ENCODE assay signal across 20 cellular contexts in the genomic region with DNA sequence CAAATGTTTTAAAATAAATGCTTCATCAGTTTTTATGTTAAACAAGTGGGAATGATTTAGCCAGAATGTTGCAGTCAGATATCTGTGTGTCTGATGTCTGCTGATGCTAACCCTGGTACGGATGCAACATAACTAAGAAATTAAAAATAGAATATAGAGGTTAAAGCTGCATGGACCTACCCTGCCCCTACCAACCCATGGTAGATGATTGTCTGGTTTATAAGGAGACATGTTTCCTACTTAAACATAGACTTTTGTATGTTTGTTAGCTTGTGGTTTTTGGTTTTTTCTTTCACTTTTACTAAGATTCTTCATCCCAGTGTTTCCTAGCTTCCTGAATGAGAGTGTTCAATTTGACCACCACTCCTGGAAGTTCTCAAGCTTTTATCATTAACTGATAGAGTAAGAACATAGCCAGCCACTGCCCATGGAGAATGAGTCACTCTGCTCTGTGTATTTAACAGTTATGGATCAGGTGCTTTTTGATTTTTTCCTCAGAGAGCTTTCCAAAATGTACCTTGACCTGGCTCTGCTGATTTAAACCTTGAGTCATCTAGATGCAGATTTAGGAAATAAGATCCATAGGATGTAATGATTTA.
A peak's percentile ranks its signal among the peaks of the same experiment; 100 is the strongest.
DNase-seq lines count a peak whose midpoint lies in the region; ATAC-seq, FAIRE-seq and TF ChIP-seq lines count a peak whose summit lies in the region.
"Had no signal": no experiment of that assay in that cellular context is flagged by ENCODE, and none has a peak within 500 bp of the region (broad histone marks: within the 10 kb centered on the region; RNA-seq: fewer than 3 reads in every experiment).

No MANE protein-coding gene starts in this region.

- POLR2A ChIA-PET in activated CD4-positive, alpha-beta memory T cell treated with anti-CD3 and anti-CD28 coated beads for 36 hours (lab: Charles Lee): no interaction called here

- H3K27ac Mint-ChIP-seq in HFFc6: no peak overlapping the region
- H3K27ac Mint-ChIP-seq in activated CD4-positive, alpha-beta memory T cell treated with anti-CD3 and anti-CD28 coated beads for 36 hours: no peak overlapping the region
- H3K27ac Mint-ChIP-seq: CD4-positive, CD25-positive, alpha-beta regulatory T cell; stimulated activated memory B cell treated with anti-CD40 and anti-IgM and Interleukin-4, amounts not matched to agents 10 μg/mL and 1 μg/mL and 100 μg/mL, for 72 hours had no signal

- peaks cover 31% of the 10 kb centered on the region for H3K4me1 Mint-ChIP-seq in HFFc6 (ENCODE audit: low read depth)
- H3K4me1 Mint-ChIP-seq in activated CD4-positive, alpha-beta memory T cell treated with anti-CD3 and anti-CD28 coated beads for 36 hours (ENCODE audit: low read depth): no peaks in the 10 kb centered on the region
- H3K4me1 Mint-ChIP-seq: CD4-positive, CD25-positive, alpha-beta regulatory T cell; stimulated activated memory B cell treated with anti-CD40 and anti-IgM and Interleukin-4, amounts not matched to agents 10 μg/mL and 1 μg/mL and 100 μg/mL, for 72 hours had no signal

- H3K4me3 Mint-ChIP-seq in HFFc6: peak overlapping the region; percentile 23; the same call in 1 of the 2 replicates
- H3K4me3 Mint-ChIP-seq in activated CD4-positive, alpha-beta memory T cell treated with anti-CD3 and anti-CD28 coated beads for 36 hours: no peak overlapping the region
- H3K4me3 Mint-ChIP-seq: CD4-positive, CD25-positive, alpha-beta regulatory T cell; stimulated activated memory B cell treated with anti-CD40 and anti-IgM and Interleukin-4, amounts not matched to agents 10 μg/mL and 1 μg/mL and 100 μg/mL, for 72 hours had no signal

- no peaks in the 10 kb centered on the region for H3K9me3 Mint-ChIP-seq in HFFc6
- H3K9me3 Mint-ChIP-seq in activated CD4-positive, alpha-beta memory T cell treated with anti-CD3 and anti-CD28 coated beads for 36 hours: no peaks in the 10 kb centered on the region
- H3K9me3 Mint-ChIP-seq: CD4-positive, CD25-positive, alpha-beta regulatory T cell; stimulated activated memory B cell treated with anti-CD40 and anti-IgM and Interleukin-4, amounts not matched to agents 10 μg/mL and 1 μg/mL and 100 μg/mL, for 72 hours had no signal

- CTCF ChIA-PET in activated CD4-positive, alpha-beta memory T cell treated with anti-CD3 and anti-CD28 coated beads for 36 hours (lab: Charles Lee): interaction anchor here (0.6 to 3.3 kb wide), 8 partner anchors 9 to 1188 kb away, joined by 3 to 147 read pairs (median 4); no protein-coding TSS in a partner anchor

- ATAC-seq in left ventricle myocardium superior: no peak
- ATAC-seq: stimulated activated memory B cell treated with anti-CD40 and anti-IgM and Interleukin-4, amounts not matched to agents 10 μg/mL and 1 μg/mL and 100 μg/mL, for 72 hours had no signal

- no peaks in the 10 kb centered on the region for H3K36me3 Mint-ChIP-seq in HFFc6 (ENCODE audit: low read depth)
- H3K36me3 Mint-ChIP-seq in activated CD4-positive, alpha-beta memory T cell treated with anti-CD3 and anti-CD28 coated beads for 36 hours: no peaks in the 10 kb centered on the region
- H3K36me3 Mint-ChIP-seq: CD4-positive, CD25-positive, alpha-beta regulatory T cell; stimulated activated memory B cell treated with anti-CD40 and anti-IgM and Interleukin-4, amounts not matched to agents 10 μg/mL and 1 μg/mL and 100 μg/mL, for 72 hours had no signal

- DNase-seq in ACHN (peak; percentile 44), HFFc6 (no peak), astrocyte of the hippocampus (ENCODE audit: low read depth, low spot score) (peak; percentile 6), kidney glomerular epithelial cell (lab: John Stamatoyannopoulos, UW) (peak; percentile 44), GM12892 (ENCODE audit: insufficient read length) (no peak), NCI-H2029 (lab: John Stamatoyannopoulos, UW) (no peak), left ventricle myocardium superior (no peak)
- no peak for DNase-seq in activated CD4-positive, alpha-beta memory T cell treated with anti-CD3 and anti-CD28 coated beads for 36 hours
- DNase-seq: activated CD8-positive, alpha-beta memory T cell treated with anti-CD3 and anti-CD28 coated beads for 24 hours; activated effector memory CD4-positive, alpha-beta T cell treated with Interleukin-2 at 50 U/mL for 16 hours; aorta; CD4-positive, CD25-positive, alpha-beta regulatory T cell; cortex of kidney; heart left ventricle; kidney; NCI-H1694 treated with DMSO at 0.1 percent for 48 hours; NCI-H510A treated with DMSO at 0.1 percent for 48 hours; occipital lobe had no signal

- TF ChIP-seq CTCF in HFFc6 (IDR thresholded peaks at IDR 0.05): no peak

- intact Hi-C loops in activated CD4-positive, alpha-beta memory T cell treated with anti-CD3 and anti-CD28 coated beads for 36 hours (cut with micrococcal nuclease): no loop called here
- intact Hi-C loops in left ventricle myocardium superior (cut with micrococcal nuclease): loop anchor here (5.0 kb wide), 1 partner anchor 42 kb away; no protein-coding TSS in a partner anchor

- no peak for FAIRE-seq in GM12892 (lab: Jason Lieb, UNC)
- FAIRE-seq: G401.6, kidney had no signal

- in situ Hi-C loops in ACHN (cut with HindIII; ENCODE audit: low pct_ligation_motif_present, low pct_unique_long_range_greater_than_20kb, low sequenced_read_pairs): no loop called here

- H3K27me3 Mint-ChIP-seq in HFFc6 (ENCODE audit: insufficient read depth): peaks cover under 1% of the 10 kb centered on the region; the same call in 1 of the 2 replicates
- peaks cover 10% of the 10 kb centered on the region for H3K27me3 Mint-ChIP-seq in activated CD4-positive, alpha-beta memory T cell treated with anti-CD3 and anti-CD28 coated beads for 36 hours
- H3K27me3 Mint-ChIP-seq: CD4-positive, CD25-positive, alpha-beta regulatory T cell; stimulated activated memory B cell treated with anti-CD40 and anti-IgM and Interleukin-4, amounts not matched to agents 10 μg/mL and 1 μg/mL and 100 μg/mL, for 72 hours had no signal

- TF ChIP-seq POLR2A in GM12892 (IDR thresholded peaks at IDR 0.05; ENCODE audit: low read depth, low read length): no peak

Comparison
In these comparisons a context has a peak if more than half of its experiments do, and no peak if none do; other contexts are left out.
1. DNase-seq: peak in ACHN (single experiment), astrocyte of the hippocampus (single experiment) and kidney glomerular epithelial cell (single experiment); none in HFFc6 (single experiment), activated CD4-positive, alpha-beta memory T cell treated with anti-CD3 and anti-CD28 coated beads for 36 hours (single experiment), GM12892 (single experiment), NCI-H2029 (single experiment) and left ventricle myocardium superior (single experiment).